Comparison of ENCODE assay signal across 8 cellular contexts in genomic region chr6:26199773-26200728, GRCh38.
A peak's percentile ranks its signal among the peaks of the same experiment; 100 is the strongest.
DNase-seq lines count a peak whose midpoint lies in the region; ATAC-seq, FAIRE-seq and TF ChIP-seq lines count a peak whose summit lies in the region.

No MANE protein-coding gene starts in this region.

- no peak for ATAC-seq in HG03175 (IDR thresholded peaks at IDR 0.05; ENCODE audit: unreplicated experiment)

- H3K36me3 ChIP-seq in adrenal gland (replicated peaks in 1 of 2) (no peaks in the 10 kb centered on the region), kidney (ENCODE audit: control insufficient read depth in 1 of 2, insufficient read depth in 2 of 2, low read length in 2 of 2) (no peaks in the 10 kb centered on the region)

- H3K27ac ChIP-seq in adrenal gland (peak overlapping the region; percentile 81 to 97 (median 96)), kidney (ENCODE audit: low read depth in 2 of 2, low read length in 2 of 2) (peak overlapping the region; percentile 73 to 83), temporal lobe (ENCODE audit: low read depth, low read length) (peak overlapping the region; percentile 87)

- 7 to 15% (median 8%) methylated on average over 7 to 20 of the region's 20 CpGs for WGBS in adrenal gland, 4 donors

- H3K9ac ChIP-seq in kidney (ENCODE audit: low read length in 2 of 2), result peak overlapping the region in 1 of 2 donors; percentile 12

- no peak for FAIRE-seq in kidney (lab: Jason Lieb, UNC)

- H3K9me3 ChIP-seq in adrenal gland (replicated peaks in 1 of 3), result no peaks in the 10 kb centered on the region
- no peaks in the 10 kb centered on the region for H3K9me3 ChIP-seq in kidney (ENCODE audit: control insufficient read depth in 1 of 2, low read length in 2 of 2)

- H3K4me1 ChIP-seq in adrenal gland (replicated peaks in 1 of 2), result peaks cover 8 to 25% of the 10 kb centered on the region in 2 donors
- peaks cover 0 to 10% of the 10 kb centered on the region in 2 donors for H3K4me1 ChIP-seq in kidney (ENCODE audit: control insufficient read depth in 1 of 2, insufficient read depth in 1 of 2, low read depth in 1 of 2, low read length in 2 of 2)

- intact Hi-C loops in adrenal gland (cut with DNase I), result no loop called here
- intact Hi-C loops in kidney (cut with DNase I), result no loop called here

- H3K4me3 ChIP-seq in GM08714 (ENCODE audit: low read length) (peak overlapping the region; percentile 64), adrenal gland (peak overlapping the region in 1 of 4 donors; percentile 80), kidney (ENCODE audit: low read length in 2 of 2) (peak overlapping the region; percentile 72 to 78)

- TF ChIP-seq CTCF in adrenal gland (IDR thresholded peaks at IDR 0.05) (no peak), kidney (IDR thresholded peaks at IDR 0.05; ENCODE audit: borderline replicate concordance, extremely low read depth, insufficient read depth) (no peak)

- peak; percentile 72 for DNase-seq in MV-4-11 (lab: John Stamatoyannopoulos, UW)
- DNase-seq in adrenal gland, result peak in 3 of 7 donors; percentile 67 to 92 (median 80)
- no peak for DNase-seq in kidney
- no peak for DNase-seq in effector CD4-positive, alpha-beta T cell
- DNase-seq in OCI-M2 (lab: John Stamatoyannopoulos, UW; ENCODE audit: unreplicated experiment), result no peak

- TF ChIP-seq POLR2A in adrenal gland (IDR thresholded peaks at IDR 0.05), result no peak

- no peaks in the 10 kb centered on the region for H3K27me3 ChIP-seq in adrenal gland
